1 cellular context compared by ENCODE assay signal in the genomic region with DNA sequence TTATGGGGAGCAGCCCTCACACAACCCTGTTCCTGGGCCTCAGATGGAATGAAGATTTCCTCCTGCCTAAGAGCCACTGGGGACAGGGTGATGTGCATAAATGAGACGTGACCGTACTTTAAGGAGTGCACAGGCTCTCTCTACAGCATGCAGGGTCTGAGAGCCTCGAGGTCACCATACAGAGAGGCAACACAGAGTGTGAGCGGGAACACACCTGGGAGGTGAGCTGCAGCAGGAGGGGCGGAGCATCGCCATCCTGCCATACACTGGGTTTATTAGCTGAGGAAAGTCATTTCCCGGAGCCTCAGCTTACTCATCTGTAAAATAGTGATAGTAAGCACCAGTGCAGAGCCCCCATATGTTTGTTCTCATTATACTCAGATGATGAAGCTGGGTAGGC.
TF ChIP-seq lines count a peak whose summit lies in the region.

No MANE protein-coding gene starts in this region.

TF ChIP-seq in H1, 55 proteins besides CTCF, POLR2A, EP300 and RAD21:
- TF ChIP-seq TEAD4 (IDR thresholded peaks at IDR 0.05; ENCODE audit: low read depth, low read length): no peak
- TF ChIP-seq TCF12 (IDR thresholded peaks at IDR 0.05; ENCODE audit: low read depth, low read length): no peak
- TF ChIP-seq, protein P1, sequence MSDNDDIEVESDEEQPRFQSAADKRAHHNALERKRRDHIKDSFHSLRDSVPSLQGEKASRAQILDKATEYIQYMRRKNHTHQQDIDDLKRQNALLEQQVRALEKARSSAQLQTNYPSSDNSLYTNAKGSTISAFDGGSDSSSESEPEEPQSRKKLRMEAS (IDR thresholded peaks at IDR 0.05): 0 out of 2 replicates have a peak, but pooled peaks have one; percentile 49
- TF ChIP-seq, protein P2, sequence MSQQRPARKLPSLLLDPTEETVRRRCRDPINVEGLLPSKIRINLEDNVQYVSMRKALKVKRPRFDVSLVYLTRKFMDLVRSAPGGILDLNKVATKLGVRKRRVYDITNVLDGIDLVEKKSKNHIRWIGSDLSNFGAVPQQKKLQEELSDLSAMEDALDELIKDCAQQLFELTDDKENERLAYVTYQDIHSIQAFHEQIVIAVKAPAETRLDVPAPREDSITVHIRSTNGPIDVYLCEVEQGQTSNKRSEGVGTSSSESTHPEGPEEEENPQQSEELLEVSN (IDR thresholded peaks at IDR 0.05): peak; percentile 87
